ENCODE assay signal across 8 cellular contexts in the genomic region with DNA sequence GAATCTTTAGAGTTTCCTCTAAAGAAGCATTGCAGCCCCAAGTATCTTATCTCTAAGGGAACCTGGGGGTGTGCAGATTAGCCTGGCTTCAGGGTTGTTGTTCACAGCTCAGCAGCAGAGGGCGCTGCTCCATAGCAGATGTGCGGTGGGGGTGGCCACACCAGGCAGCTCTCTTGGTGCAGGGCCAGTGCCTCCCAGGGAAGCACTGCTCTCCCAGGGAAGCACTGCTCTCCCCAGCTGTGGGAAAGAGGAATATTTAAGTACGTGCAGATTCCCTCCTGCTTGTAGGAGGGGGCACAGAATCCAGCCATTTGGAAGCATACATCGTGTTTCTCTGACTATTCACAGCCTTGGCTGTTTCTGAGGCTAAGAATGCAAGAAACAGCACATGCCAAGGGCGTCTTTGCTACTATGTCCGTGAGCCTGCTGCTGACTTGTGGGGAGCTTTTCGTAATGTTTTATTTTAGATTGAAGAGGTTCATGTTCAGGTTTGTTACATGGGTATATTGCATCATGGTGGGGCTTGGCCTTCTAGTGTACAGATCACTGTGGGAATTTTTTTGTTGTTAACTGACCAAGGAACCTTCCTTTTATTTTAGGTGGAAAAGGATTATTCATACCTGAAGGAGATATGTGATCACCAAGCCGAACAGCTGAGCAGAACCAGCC.
A peak's percentile ranks its signal among the peaks of the same experiment; 100 is the strongest.
DNase-seq lines count a peak whose midpoint lies in the region; ATAC-seq and TF ChIP-seq lines count a peak whose summit lies in the region.

No MANE protein-coding gene starts in this region.

- no peaks in the 10 kb centered on the region for H3K36me3 Mint-ChIP-seq in HFFc6 (ENCODE audit: low read depth)
- H3K36me3 Mint-ChIP-seq in activated CD4-positive, alpha-beta T cell treated with anti-CD3 and anti-CD28 coated beads for 36 hours (ENCODE audit: low read depth): no peaks in the 10 kb centered on the region

- intact Hi-C loops in activated CD4-positive, alpha-beta T cell treated with anti-CD3 and anti-CD28 coated beads for 36 hours (cut with DNase I, micrococcal nuclease): loop anchor here (1.0 to 10.0 kb wide), 5 partner anchors 93 to 618 kb away; no protein-coding TSS in a partner anchor
- intact Hi-C loops in left colon (cut with DNase I, micrococcal nuclease): loop anchor here in 1 of 2 donors (5.0 kb wide), 1 partner anchor 105 kb away; no protein-coding TSS in a partner anchor

- peak; percentile 97 for ATAC-seq in activated CD4-positive, alpha-beta T cell treated with anti-CD3 and anti-CD28 coated beads for 36 hours
- ATAC-seq in left colon (peak; percentile 96), HG02840 (IDR thresholded peaks at IDR 0.05; ENCODE audit: low FRiP score, unreplicated experiment) (no peak)

- in situ Hi-C loops in Caki2 (cut with HindIII; ENCODE audit: low pct_unique_long_range_greater_than_20kb, low sequenced_read_pairs): no loop called here

- H3K9me3 Mint-ChIP-seq in HFFc6: no peaks in the 10 kb centered on the region
- H3K9me3 Mint-ChIP-seq in activated CD4-positive, alpha-beta T cell treated with anti-CD3 and anti-CD28 coated beads for 36 hours (ENCODE audit: low read depth): no peaks in the 10 kb centered on the region

- peak; percentile 55 for DNase-seq in Caki2 (ENCODE audit: low read depth)
- peak; percentile 60 for DNase-seq in HFFc6
- peak; percentile 74 for DNase-seq in NCI-H460 (ENCODE audit: extremely low read depth, low read depth)
- peak; percentile 90 for DNase-seq in activated CD4-positive, alpha-beta T cell treated with anti-CD3 and anti-CD28 coated beads for 36 hours
- peak; percentile 39 for DNase-seq in cerebellum (ENCODE audit: low spot score)
- DNase-seq in left colon: peak; percentile 69 to 85
- peak; percentile 78 to 80 for DNase-seq in stimulated activated CD4-positive, alpha-beta T cell treated with anti-CD3 and anti-CD28 coated beads, Interleukin-2, amount 100 ng/mL, for 48 hours

- POLR2A ChIA-PET in activated CD4-positive, alpha-beta T cell treated with anti-CD3 and anti-CD28 coated beads for 36 hours (lab: Charles Lee): no interaction called here

- peak overlapping the region; percentile 15; the same call in 1 of the 2 replicates for H3K27ac Mint-ChIP-seq in HFFc6
- peak overlapping the region; percentile 9 for H3K27ac Mint-ChIP-seq in activated CD4-positive, alpha-beta T cell treated with anti-CD3 and anti-CD28 coated beads for 36 hours

- CTCF ChIA-PET in activated CD4-positive, alpha-beta T cell treated with anti-CD3 and anti-CD28 coated beads for 36 hours (lab: Charles Lee): interaction anchor here (0.9 to 5.0 kb wide), 20 partner anchors 9 to 106 kb away, joined by 3 to 28 read pairs (median 6); no protein-coding TSS in a partner anchor

- no peak overlapping the region; the same call in 1 of the 2 replicates for H3K4me3 Mint-ChIP-seq in HFFc6
- no peak overlapping the region for H3K4me3 Mint-ChIP-seq in activated CD4-positive, alpha-beta T cell treated with anti-CD3 and anti-CD28 coated beads for 36 hours

- no peaks in the 10 kb centered on the region; the same call in none of the 2 replicates for H3K27me3 Mint-ChIP-seq in HFFc6 (ENCODE audit: insufficient read depth)
- H3K27me3 Mint-ChIP-seq in activated CD4-positive, alpha-beta T cell treated with anti-CD3 and anti-CD28 coated beads for 36 hours: no peaks in the 10 kb centered on the region

- peak; percentile 94 for TF ChIP-seq CTCF in HFFc6 (IDR thresholded peaks at IDR 0.05)

- peaks cover 69% of the 10 kb centered on the region for H3K4me1 Mint-ChIP-seq in HFFc6 (ENCODE audit: low read depth)
- peaks cover 26% of the 10 kb centered on the region for H3K4me1 Mint-ChIP-seq in activated CD4-positive, alpha-beta T cell treated with anti-CD3 and anti-CD28 coated beads for 36 hours

Comparison
In these comparisons a context has a peak if more than half of its experiments do, and no peak if none do; other contexts are left out.
1. DNase-seq: peak in every context shown above with its lines; median percentile 90 in activated CD4-positive, alpha-beta T cell treated with anti-CD3 and anti-CD28 coated beads for 36 hours; 79 in stimulated activated CD4-positive, alpha-beta T cell treated with anti-CD3 and anti-CD28 coated beads, Interleukin-2, amount 100 ng/mL, for 48 hours; 77 in left colon; 74 in NCI-H460; 60 in HFFc6; 55 in Caki2; 39 in cerebellum.